Comparison of ENCODE assay signal across 1 cellular context in the genomic region with DNA sequence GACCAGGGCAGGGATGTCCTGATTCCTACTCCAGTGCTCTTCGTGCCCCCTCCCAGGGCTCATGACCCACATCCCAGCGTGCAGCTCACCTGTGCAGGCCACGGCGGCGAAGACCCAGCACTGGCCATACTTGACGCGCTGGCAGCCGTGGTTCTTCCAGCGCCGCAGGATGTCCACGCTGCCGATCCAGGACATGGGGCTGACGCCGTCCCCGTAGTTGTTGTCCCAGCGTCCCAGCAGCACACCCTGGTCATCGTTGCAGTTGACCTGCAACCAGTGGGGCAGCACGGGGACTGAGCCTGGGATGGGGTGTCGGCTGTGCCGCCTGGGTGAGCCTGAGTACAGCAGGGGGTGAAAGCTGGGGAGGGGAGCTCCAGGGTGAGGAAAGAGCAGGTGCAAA.
TF ChIP-seq lines count a peak whose summit lies in the region.

No MANE protein-coding gene starts in this region.

TF ChIP-seq in Ishikawa, 13 proteins besides CTCF, POLR2A, EP300 and RAD21 (continued from another document):
- TF ChIP-seq MAX (IDR thresholded peaks at IDR 0.05) (no peak), NFIC (IDR thresholded peaks at IDR 0.05) (no peak), TAF1 (IDR thresholded peaks at IDR 0.05; ENCODE audit: low read depth) (no peak), FOXM1 (IDR thresholded peaks at IDR 0.05; ENCODE audit: borderline replicate concordance, low read depth) (no peak)
